Comparison of ENCODE assay signal across 29 cellular contexts in genomic region chr12:68824131-68824530, GRCh38. TPM values are rescaled to one million over a fixed set of nuclear protein-coding genes. Genes with fewer than 3 reads are reported as not detected.
DNase-seq lines count a peak whose midpoint lies in the region; ATAC-seq, FAIRE-seq and TF ChIP-seq lines count a peak whose summit lies in the region.
"Had no signal": no experiment of that assay in that cellular context is flagged by ENCODE, and none has a peak within 500 bp of the region (broad histone marks: within the 10 kb centered on the region; RNA-seq: fewer than 3 reads in every experiment).

No MANE protein-coding gene starts in this region.

- H3K4me3 ChIP-seq in HepG2 (replicated peaks in 1 of 3; ENCODE audit: insufficient read depth in 1 of 3, low read depth in 2 of 3, low read length in 3 of 3) (no peak overlapping the region), right lobe of liver (no peak overlapping the region), GM12878 (no peak overlapping the region)
- H3K4me3 ChIP-seq: dorsolateral prefrontal cortex, heart right ventricle, transverse colon had no signal

- no peak overlapping the region for H3K27ac ChIP-seq in HepG2 (ENCODE audit: extremely low read length, insufficient read depth, low read length)
- H3K27ac ChIP-seq in right lobe of liver, result no peak overlapping the region
- no peak overlapping the region for H3K27ac ChIP-seq in GM12878 (ENCODE audit: control insufficient read depth, insufficient read depth)
- H3K27ac ChIP-seq: KMS-11, RWPE1, transverse colon had no signal

- peaks cover 58% of the 10 kb centered on the region for H3K4me1 Mint-ChIP-seq in HFFc6 (ENCODE audit: low read depth)
- H3K4me1 Mint-ChIP-seq in type B pancreatic cell (ENCODE audit: unreplicated experiment), result no peaks in the 10 kb centered on the region

- no TSS peak for BruUV-seq in HepG2 (replicated peaks; lab: Mats Ljungman, UMichigan)
- BruUV-seq in GM12878 (replicated peaks; lab: Mats Ljungman, UMichigan), result no TSS peak

- intact Hi-C loops in HepG2 (cut with micrococcal nuclease; ENCODE audit: unreplicated experiment), result no loop called here
- intact Hi-C loops in right lobe of liver (cut with DNase I), result no loop called here
- intact Hi-C loops in GM12878 (cut with micrococcal nuclease; ENCODE audit: unreplicated experiment), result no loop called here

- H3K9ac ChIP-seq in HepG2 (ENCODE audit: insufficient read depth, low read depth, low read length) (no peak overlapping the region), GM12878 (ENCODE audit: control insufficient read depth, insufficient read depth, low read length) (no peak overlapping the region)
- H3K9ac ChIP-seq: KMS-11 had no signal

- TF ChIP-seq EP300 in HepG2 (IDR thresholded peaks at IDR 0.05; ENCODE audit: low read depth in 2 of 2, low read length in 2 of 2), result no peak
- TF ChIP-seq EP300 in HepG2 (CRISPR knock-in tag; IDR thresholded peaks at IDR 0.05; ENCODE audit: borderline replicate concordance), result no peak
- no peak for TF ChIP-seq EP300 in GM12878 (IDR thresholded peaks at IDR 0.05; ENCODE audit: borderline replicate concordance in 1 of 2, control insufficient read depth in 1 of 2, low read depth in 2 of 2, low read length in 2 of 2)

- no peak for TF ChIP-seq RAD21 in HepG2 (CRISPR knock-in tag; IDR thresholded peaks at IDR 0.05)
- TF ChIP-seq RAD21 in GM12878 (IDR thresholded peaks at IDR 0.05; ENCODE audit: insufficient read depth, low read depth, low read length), result no peak

- in situ Hi-C loops in HepG2 (cut with HindIII; ENCODE audit: extremely low pct_ligation_motif_present, low pct_unique_long_range_greater_than_20kb), result no loop called here
- in situ Hi-C loops in GM12878 (cut with MboI), result no loop called here

- H3K9me3 ChIP-seq in HepG2 (ENCODE audit: low read length) (no peaks in the 10 kb centered on the region), right lobe of liver (no peaks in the 10 kb centered on the region), GM12878 (replicated peaks; ENCODE audit: control insufficient read depth, insufficient read depth, low read length) (no peaks in the 10 kb centered on the region)
- H3K9me3 ChIP-seq: transverse colon had no signal

- POLR2A ChIA-PET in HepG2 (lab: Yijun Ruan, JAX), result no interaction called here
- POLR2A ChIA-PET in GM12878 (lab: Charles Lee), result interaction anchor here (1.2 kb wide), 1 partner anchor 9 kb away, joined by 3 read pairs; no protein-coding TSS in a partner anchor

- DNase-seq in HepG2 (ENCODE audit: low spot score) (no peak), right lobe of liver (no peak), HFFc6 (no peak), GM12878 (ENCODE audit: low read depth, low spot score) (no peak), type B pancreatic cell (ENCODE audit: extremely low spot score, unreplicated experiment) (no peak), NCI-H69 (lab: John Stamatoyannopoulos, UW) (no peak)
- DNase-seq: activated gamma-delta T cell treated with Interleukin-2 at 50 U/mL for 16 hours; amniotic stem cell; C1 segment of cervical spinal cord; Calu3; DMS79; dorsolateral prefrontal cortex; foreskin melanocyte; GOT3; heart right ventricle; left ventricle myocardium superior; MM.1S; NCI-H1105 treated with DMSO at 0.1 percent for 48 hours; NCI-H2029 treated with DMSO at 0.1 percent for 48 hours; NCI-H524; nucleus accumbens; OCI-M1; stimulated activated CD4-positive, alpha-beta T cell treated with anti-CD3 and anti-CD28 coated beads, Interleukin-4, amount 100 ng/mL, for 24 hours; transverse colon had no signal

- RAD21 ChIA-PET in GM12878 (lab: Charles Lee; ENCODE audit: unreplicated experiment), result no interaction called here

- TF ChIP-seq CTCF in HepG2 (CRISPR knock-in tag; IDR thresholded peaks at IDR 0.05), result no peak
- TF ChIP-seq CTCF in right lobe of liver (IDR thresholded peaks at IDR 0.05), result no peak
- no peak for TF ChIP-seq CTCF in HFFc6 (IDR thresholded peaks at IDR 0.05)
- TF ChIP-seq CTCF in GM12878 (IDR thresholded peaks at IDR 0.05 in 2 of 3, conservative IDR thresholded peaks at IDR 0.05 in 1 of 3; ENCODE audit: control insufficient read depth in 2 of 3, extremely low read depth in 1 of 3, insufficient read depth in 1 of 3, low read depth in 3 of 3, low read length in 3 of 3), result no peak
- TF ChIP-seq CTCF in type B pancreatic cell (conservative IDR thresholded peaks at IDR 0.05), result no peak

- H3K9me3 Mint-ChIP-seq in HFFc6 (no peaks in the 10 kb centered on the region), type B pancreatic cell (no peaks in the 10 kb centered on the region)

- H3K36me3 ChIP-seq in HepG2 (replicated peaks in 1 of 2; ENCODE audit: control insufficient read depth in 1 of 2, insufficient read depth in 2 of 2, low read length in 2 of 2) (peaks cover 17 to 74% of the 10 kb centered on the region in 2 experiments), right lobe of liver (peaks cover 0 to 100% (median 46%) of the 10 kb centered on the region in 4 donors), GM12878 (ENCODE audit: control insufficient read depth in 2 of 2, insufficient read depth in 2 of 2, low read length in 1 of 2) (peaks cover 8 to 56% of the 10 kb centered on the region in 2 experiments)

- TF ChIP-seq POLR2A in HepG2 (IDR thresholded peaks at IDR 0.05; ENCODE audit: insufficient read depth in 1 of 2, low read depth in 2 of 2, low read length in 2 of 2) (0 out of 4 replicates have a peak, but pooled peaks of 1 of the 2 experiments have one; percentile 0), right lobe of liver (IDR thresholded peaks at IDR 0.05) (no peak), GM12878 (IDR thresholded peaks at IDR 0.05; ENCODE audit: low read depth, low read length) (no peak)

- no peak overlapping the region for H2AFZ ChIP-seq in HepG2 (ENCODE audit: low read length)
- no peak overlapping the region for H2AFZ ChIP-seq in GM12878 (ENCODE audit: control insufficient read depth, low read depth, low read length)

- peaks cover 39% of the 10 kb centered on the region for H3K4me1 ChIP-seq in HepG2 (ENCODE audit: insufficient read depth, low read length)
- no peaks in the 10 kb centered on the region for H3K4me1 ChIP-seq in right lobe of liver
- no peaks in the 10 kb centered on the region for H3K4me1 ChIP-seq in GM12878 (ENCODE audit: control insufficient read depth, insufficient read depth, low read length)

- peaks cover 54% of the 10 kb centered on the region for H3K36me3 Mint-ChIP-seq in HFFc6 (ENCODE audit: low read depth)
- peaks cover 42% of the 10 kb centered on the region for H3K36me3 Mint-ChIP-seq in type B pancreatic cell

- H3K27ac Mint-ChIP-seq in HFFc6 (peak overlapping the region; percentile 57; the same call in 1 of the 2 replicates), type B pancreatic cell (peak overlapping the region; percentile 24)

- WGBS in HepG2 (ENCODE audit: low lambda C conversion rate), result 98% methylated on average over 5 of the region's 5 CpGs
- whole genome bisulfite sequencing in right lobe of liver (ENCODE audit: insufficient coverage, low coverage, low lambda C conversion rate, missing lambda C conversion rate), result 95% methylated on average over 5 of the region's 5 CpGs
- WGBS in GM12878 (ENCODE audit: insufficient coverage, insufficient replicate concordance, low lambda C conversion rate, missing lambda C conversion rate), result 76% methylated on average over 5 of the region's 5 CpGs

- H3K4me2 ChIP-seq in HepG2 (ENCODE audit: low read depth, low read length) (no peak overlapping the region), GM12878 (ENCODE audit: control insufficient read depth, insufficient read depth) (no peak overlapping the region)
- H3K4me2 ChIP-seq: KMS-11 had no signal

- H3K79me2 ChIP-seq in HepG2 (ENCODE audit: insufficient read depth, low read length) (peaks cover 43% of the 10 kb centered on the region), GM12878 (ENCODE audit: control insufficient read depth, insufficient read depth, low read length) (peaks cover 15% of the 10 kb centered on the region)

- FAIRE-seq in HepG2 (lab: Jason Lieb, UNC), result no peak
- no peak for FAIRE-seq in GM12878 (lab: Jason Lieb, UNC)
- FAIRE-seq: G401.6, TTC549 had no signal

- H4K20me1 ChIP-seq in HepG2 (ENCODE audit: insufficient read depth, low read length) (peaks cover 35% of the 10 kb centered on the region), GM12878 (ENCODE audit: control insufficient read depth, insufficient read depth) (no peaks in the 10 kb centered on the region)

- ATAC-seq in HepG2 (no peak), right lobe of liver (no peak), GM12878 (no peak), GM19395 (IDR thresholded peaks at IDR 0.05; ENCODE audit: unreplicated experiment) (no peak)
- ATAC-seq: heart right ventricle, left ventricle myocardium superior had no signal

- H3K4me3 Mint-ChIP-seq in HFFc6 (no peak overlapping the region; the same call in 1 of the 2 replicates), type B pancreatic cell (no peak overlapping the region)

- H3K27me3 ChIP-seq in HepG2 (ENCODE audit: control insufficient read depth in 1 of 2, insufficient read depth in 2 of 2, low read length in 2 of 2), result no peaks in the 10 kb centered on the region
- H3K27me3 ChIP-seq in right lobe of liver, result no peaks in the 10 kb centered on the region
- no peaks in the 10 kb centered on the region for H3K27me3 ChIP-seq in GM12878 (replicated peaks in 1 of 2; ENCODE audit: control insufficient read depth in 2 of 2, insufficient read depth in 2 of 2, low read length in 1 of 2)
- H3K27me3 ChIP-seq: dorsolateral prefrontal cortex, heart right ventricle, transverse colon had no signal

- CTCF ChIA-PET in HepG2 (lab: Yijun Ruan, JAX; ENCODE audit: low intra/inter-chr PET ratio, low total read pairs) (no interaction called here), GM12878 (lab: Yijun Ruan, JAX) (interaction anchor here (0.8 to 1.3 kb wide), 2 partner anchors 10 kb away, joined by 3 to 4 read pairs; no protein-coding TSS in a partner anchor)

- SMC1A ChIA-PET in GM12878 (lab: Charles Lee; ENCODE audit: uncharacterized antibody, unreplicated experiment), result no interaction called here

- H3K27me3 Mint-ChIP-seq in HFFc6 (ENCODE audit: insufficient read depth) (peaks cover 10% of the 10 kb centered on the region), type B pancreatic cell (no peaks in the 10 kb centered on the region)

RNA-seq across cellular contexts. Expression of gene MDM2, which starts 16.2 kb away (rescaled TPM):
- total RNA-seq in HepG2 (2016; rRNA removed; fragmentation: Illumina TruSeq; extraction: Trizol) (314 and 466 TPM in 2 replicates), right lobe of liver (10 to 100 TPM; 56.9 to 74.3 (median 64.0) TPM), GM12878 (2014; rRNA removed) (88.1 and 113 TPM in 2 replicates), GM12878 (2014; rRNA removed; fragmentation: Illumina TruSeq; extraction: Trizol) (158 and 173 TPM in 2 replicates), GM12878 (2021) (164 and 174 TPM in 2 replicates), type B pancreatic cell (ENCODE audit: low replicate concordance) (162 and 299 TPM in 2 replicates)
- total RNA-seq in HepG2 (2016; cell fraction: cytosol; rRNA removed; fragmentation: Illumina TruSeq; extraction: Trizol; ENCODE audit: low read depth), result 106 and 114 TPM in 2 replicates
- 318 and 433 TPM in 2 replicates for total RNA-seq in HepG2 (2016; cell fraction: insoluble cytoplasmic fraction; rRNA removed; fragmentation: Illumina TruSeq; extraction: Trizol)
- total RNA-seq in HepG2 (2016; cell fraction: membrane; rRNA removed; fragmentation: Illumina TruSeq; extraction: Trizol), result 152 and 204 TPM in 2 replicates
- total RNA-seq in HepG2 (2016; cell fraction: nucleus; rRNA removed; fragmentation: Illumina TruSeq; extraction: Trizol), result 480 and 515 TPM in 2 replicates
- polyA plus RNA-seq in HepG2 (2011; rRNA removed) (23.9 and 29.3 TPM in 2 replicates), GM12878 (2011; rRNA removed) (82.0 and 136 TPM in 2 replicates), GM12878 (2014; fragmentation: Illumina TruSeq; extraction: Trizol) (75.8 and 104 TPM in 2 replicates), GM12878 (2014; fragmentation: Nextera tagmentation; extraction: Ambion mirVana) (10 to 100 TPM; 48.2 to 65.8 TPM), GM12878 (2014; rRNA removed) (56.8 and 77.8 TPM in 2 replicates), GM12878 (2016; fragmentation: Nextera tagmentation; extraction: Ambion mirVana) (100 to 1,000 TPM; 145 to 171 TPM)
- polyA plus RNA-seq in HepG2 (2011; cell fraction: cytosol; rRNA removed), result 8.1 and 12.2 TPM in 2 replicates
- polyA plus RNA-seq in HepG2 (2011; cell fraction: nucleus; rRNA removed), result 21.1 and 35.5 TPM in 2 replicates
- 29.6 and 57.6 TPM in 2 replicates for polyA plus RNA-seq in HepG2 (2012)
- polyA plus RNA-seq in HepG2 (2016; cell fraction: cytosol; fragmentation: Illumina TruSeq; extraction: Trizol; ENCODE audit: low read depth), result 20.1 and 21.0 TPM in 2 replicates
- 174 and 187 TPM in 2 replicates for polyA plus RNA-seq in HepG2 (2016; cell fraction: insoluble cytoplasmic fraction; fragmentation: Illumina TruSeq; extraction: Trizol; ENCODE audit: low read depth)
- polyA plus RNA-seq in HepG2 (2016; cell fraction: membrane; fragmentation: Illumina TruSeq; extraction: Trizol; ENCODE audit: low read depth), result 57.3 and 58.5 TPM in 2 replicates
- 472 and 516 TPM in 2 replicates for polyA plus RNA-seq in HepG2 (2016; cell fraction: nucleus; fragmentation: Illumina TruSeq; extraction: Trizol; ENCODE audit: insufficient read depth, low read depth)
- polyA minus RNA-seq in HepG2 (2011; rRNA and poly(A)+ RNA removed; ENCODE audit: low replicate concordance), result 42.3 and 54.4 TPM in 2 replicates
- polyA minus RNA-seq in HepG2 (2011; cell fraction: cytosol; rRNA and poly(A)+ RNA removed), result 71.4 and 82.9 TPM in 2 replicates
- polyA minus RNA-seq in HepG2 (2011; cell fraction: nucleus; rRNA and poly(A)+ RNA removed), result 248 and 279 TPM in 2 replicates
- total RNA-seq in HFFc6 (2021; fragmentation: NEBNext Ultra II Directional; extraction: Animal tissue kit (Norgen Biotek cat#: 25700)), result 100 to 1,000 TPM; 216 to 270 (median 236) TPM
- 439 and 462 TPM in 2 replicates for total RNA-seq in GM12878 (2013; cell fraction: nucleolus; rRNA removed)
- polyA plus RNA-seq in GM12878 (2011; ENCODE audit: low read depth), result 27.8 TPM
- 28.3 and 34.4 TPM in 2 replicates for polyA plus RNA-seq in GM12878 (2011; cell fraction: cytosol; rRNA removed)
- 41.5 and 94.7 TPM in 2 replicates for polyA plus RNA-seq in GM12878 (2011; cell fraction: nucleus; rRNA removed)
- 55.6 and 89.6 TPM in 2 replicates for polyA plus RNA-seq in GM12878 (2012)
- 154 and 263 TPM in 2 replicates for polyA minus RNA-seq in GM12878 (2011; rRNA and poly(A)+ RNA removed)
- 97.2 and 107 TPM in 2 replicates for polyA minus RNA-seq in GM12878 (2011; cell fraction: cytosol; rRNA and poly(A)+ RNA removed)
- polyA minus RNA-seq in GM12878 (2011; cell fraction: nucleus; rRNA and poly(A)+ RNA removed), result 157 and 218 TPM in 2 replicates

Comparison
In these comparisons a context has a peak if more than half of its experiments do, and no peak if none do; other contexts are left out.
1. Of the 75 proteins assayed by ChIP-seq in both HepG2 and GM12878: peak only in HepG2: none; only in GM12878: ZBTB33; in both: none; in neither: 73; mixed calls (peak in some experiments, not most) for 1.